ENCODE assay signal across 1 cellular context in the genomic region with DNA sequence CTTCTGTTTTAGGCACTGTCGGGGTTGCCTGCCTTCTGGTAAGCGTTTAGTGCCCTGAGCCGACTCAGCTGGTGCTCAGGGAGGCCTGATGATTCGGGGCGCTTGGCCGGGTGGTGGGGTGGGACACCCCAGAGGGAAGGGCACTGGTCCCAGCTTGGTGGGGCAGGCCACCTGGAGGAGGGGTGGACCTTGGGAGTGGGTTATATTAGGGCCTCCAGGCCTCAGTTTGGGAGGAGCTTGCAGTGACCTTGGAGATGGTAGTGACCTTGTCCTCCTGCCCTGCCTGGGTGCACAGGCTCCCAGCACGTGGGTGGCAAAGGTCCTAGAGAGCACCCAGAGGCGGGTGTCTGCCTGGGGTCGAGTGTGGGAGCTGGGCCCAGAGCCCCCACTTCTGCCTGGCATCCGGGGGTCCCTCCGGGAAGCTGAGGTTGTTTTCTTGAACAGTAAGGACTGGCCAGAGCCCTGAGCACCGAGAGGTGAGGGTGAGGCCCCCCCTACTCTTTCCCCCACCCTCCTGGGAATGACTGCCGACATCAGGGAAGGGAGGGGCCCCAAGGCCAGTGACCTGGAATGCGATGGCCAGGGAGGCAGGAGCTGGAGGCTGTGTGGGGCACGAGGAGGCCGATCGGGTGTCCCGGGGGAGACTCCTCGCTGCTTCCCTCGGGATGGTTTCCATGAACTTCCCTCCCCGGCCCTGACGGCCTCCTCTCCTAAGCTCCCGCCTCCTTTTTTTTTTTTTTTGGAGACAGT.
TF ChIP-seq lines count a peak whose summit lies in the region.

No MANE protein-coding gene starts in this region.

TF ChIP-seq in HepG2, 621 proteins besides CTCF, POLR2A, EP300 and RAD21 (continued from another document and continues in another):
- TF ChIP-seq CSRNP1 (CRISPR knock-in tag; IDR thresholded peaks at IDR 0.05) (no peak), ESRRA (CRISPR knock-in tag; IDR thresholded peaks at IDR 0.05; ENCODE audit: low read depth) (peak; percentile 97), IRF2 (CRISPR knock-in tag; IDR thresholded peaks at IDR 0.05) (0 out of 2 replicates have a peak, but pooled peaks have one; percentile 22), HOXA5 (CRISPR knock-in tag; IDR thresholded peaks at IDR 0.05) (no peak), ZFYVE20 (CRISPR knock-in tag; IDR thresholded peaks at IDR 0.05; ENCODE audit: borderline replicate concordance, low read depth) (no peak), ZNF235 (CRISPR knock-in tag; IDR thresholded peaks at IDR 0.05; ENCODE audit: borderline replicate concordance) (no peak), NR2F6 (IDR thresholded peaks at IDR 0.05) (no peak), NR2F6 (CRISPR knock-in tag; IDR thresholded peaks at IDR 0.05) (0 out of 2 replicates have a peak, but pooled peaks have one; percentile 16), HMG20A (CRISPR knock-in tag; IDR thresholded peaks at IDR 0.05; ENCODE audit: borderline replicate concordance) (no peak), NKX3-1 (CRISPR knock-in tag; IDR thresholded peaks at IDR 0.05) (no peak), BCLAF1 (IDR thresholded peaks at IDR 0.05) (no peak), ZNF766 (CRISPR knock-in tag; IDR thresholded peaks at IDR 0.05; ENCODE audit: borderline replicate concordance) (no peak), ZNF225 (CRISPR knock-in tag; IDR thresholded peaks at IDR 0.05) (0 out of 2 replicates have a peak, but pooled peaks have one; percentile 43), CC2D1A (CRISPR knock-in tag; IDR thresholded peaks at IDR 0.05) (no peak), ZNF382 (CRISPR knock-in tag; IDR thresholded peaks at IDR 0.05; ENCODE audit: borderline replicate concordance) (no peak), MYNN (CRISPR knock-in tag; IDR thresholded peaks at IDR 0.05; ENCODE audit: low read depth) (no peak), HOXA9 (CRISPR knock-in tag; IDR thresholded peaks at IDR 0.05; ENCODE audit: borderline replicate concordance) (no peak), ZNF430 (CRISPR knock-in tag; IDR thresholded peaks at IDR 0.05) (no peak), KAT7 (CRISPR knock-in tag; IDR thresholded peaks at IDR 0.05; ENCODE audit: borderline replicate concordance) (no peak), HNRNPK (IDR thresholded peaks at IDR 0.05; ENCODE audit: low read depth, low read length, poor library complexity, severe bottlenecking) (no peak), LCORL (IDR thresholded peaks at IDR 0.05) (no peak), LCORL (CRISPR knock-in tag; IDR thresholded peaks at IDR 0.05) (peak; percentile 69; the same call in 1 of the 2 replicates), HNRNPLL (IDR thresholded peaks at IDR 0.05; ENCODE audit: low read depth, low read length, poor library complexity, severe bottlenecking) (peak; percentile 16), ZNF770 (CRISPR knock-in tag; IDR thresholded peaks at IDR 0.05) (peak; percentile 94), RARA (CRISPR knock-in tag; IDR thresholded peaks at IDR 0.05) (peak; percentile 90), SNAPC4 (CRISPR knock-in tag; IDR thresholded peaks at IDR 0.05) (no peak), IKZF1 (IDR thresholded peaks at IDR 0.05) (no peak), SMARCC2 (IDR thresholded peaks at IDR 0.05) (no peak), UBTF (CRISPR knock-in tag; IDR thresholded peaks at IDR 0.05) (no peak; the same call in none of the 2 replicates), SMAD9 (CRISPR knock-in tag; IDR thresholded peaks at IDR 0.05) (no peak), ZMAT3 (CRISPR knock-in tag; conservative IDR thresholded peaks at IDR 0.05) (no peak), KDM3A (CRISPR knock-in tag; IDR thresholded peaks at IDR 0.05; ENCODE audit: low read depth) (0 out of 2 replicates have a peak, but pooled peaks have one; percentile 13), SP140L (CRISPR knock-in tag; IDR thresholded peaks at IDR 0.05; ENCODE audit: borderline replicate concordance) (no peak)
- TF ChIP-seq, protein P1, sequence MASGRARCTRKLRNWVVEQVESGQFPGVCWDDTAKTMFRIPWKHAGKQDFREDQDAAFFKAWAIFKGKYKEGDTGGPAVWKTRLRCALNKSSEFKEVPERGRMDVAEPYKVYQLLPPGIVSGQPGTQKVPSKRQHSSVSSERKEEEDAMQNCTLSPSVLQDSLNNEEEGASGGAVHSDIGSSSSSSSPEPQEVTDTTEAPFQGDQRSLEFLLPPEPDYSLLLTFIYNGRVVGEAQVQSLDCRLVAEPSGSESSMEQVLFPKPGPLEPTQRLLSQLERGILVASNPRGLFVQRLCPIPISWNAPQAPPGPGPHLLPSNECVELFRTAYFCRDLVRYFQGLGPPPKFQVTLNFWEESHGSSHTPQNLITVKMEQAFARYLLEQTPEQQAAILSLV (CRISPR knock-in tag; IDR thresholded peaks at IDR 0.05; ENCODE audit: borderline replicate concordance), result no peak
- TF ChIP-seq, protein P2, sequence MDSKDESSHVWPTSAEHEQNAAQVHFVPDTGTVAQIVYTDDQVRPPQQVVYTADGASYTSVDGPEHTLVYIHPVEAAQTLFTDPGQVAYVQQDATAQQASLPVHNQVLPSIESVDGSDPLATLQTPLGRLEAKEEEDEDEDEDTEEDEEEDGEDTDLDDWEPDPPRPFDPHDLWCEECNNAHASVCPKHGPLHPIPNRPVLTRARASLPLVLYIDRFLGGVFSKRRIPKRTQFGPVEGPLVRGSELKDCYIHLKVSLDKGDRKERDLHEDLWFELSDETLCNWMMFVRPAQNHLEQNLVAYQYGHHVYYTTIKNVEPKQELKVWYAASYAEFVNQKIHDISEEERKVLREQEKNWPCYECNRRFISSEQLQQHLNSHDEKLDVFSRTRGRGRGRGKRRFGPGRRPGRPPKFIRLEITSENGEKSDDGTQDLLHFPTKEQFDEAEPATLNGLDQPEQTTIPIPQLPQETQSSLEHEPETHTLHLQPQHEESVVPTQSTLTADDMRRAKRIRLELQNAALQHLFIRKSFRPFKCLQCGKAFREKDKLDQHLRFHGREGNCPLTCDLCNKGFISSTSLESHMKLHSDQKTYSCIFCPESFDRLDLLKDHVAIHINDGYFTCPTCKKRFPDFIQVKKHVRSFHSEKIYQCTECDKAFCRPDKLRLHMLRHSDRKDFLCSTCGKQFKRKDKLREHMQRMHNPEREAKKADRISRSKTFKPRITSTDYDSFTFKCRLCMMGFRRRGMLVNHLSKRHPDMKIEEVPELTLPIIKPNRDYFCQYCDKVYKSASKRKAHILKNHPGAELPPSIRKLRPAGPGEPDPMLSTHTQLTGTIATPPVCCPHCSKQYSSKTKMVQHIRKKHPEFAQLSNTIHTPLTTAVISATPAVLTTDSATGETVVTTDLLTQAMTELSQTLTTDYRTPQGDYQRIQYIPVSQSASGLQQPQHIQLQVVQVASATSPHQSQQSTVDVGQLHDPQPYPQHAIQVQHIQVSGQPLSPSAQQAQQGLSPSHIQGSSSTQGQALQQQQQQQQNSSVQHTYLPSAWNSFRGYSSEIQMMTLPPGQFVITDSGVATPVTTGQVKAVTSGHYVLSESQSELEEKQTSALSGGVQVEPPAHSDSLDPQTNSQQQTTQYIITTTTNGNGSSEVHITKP (CRISPR knock-in tag; IDR thresholded peaks at IDR 0.05; ENCODE audit: low read depth), result no peak
- TF ChIP-seq, protein P3, sequence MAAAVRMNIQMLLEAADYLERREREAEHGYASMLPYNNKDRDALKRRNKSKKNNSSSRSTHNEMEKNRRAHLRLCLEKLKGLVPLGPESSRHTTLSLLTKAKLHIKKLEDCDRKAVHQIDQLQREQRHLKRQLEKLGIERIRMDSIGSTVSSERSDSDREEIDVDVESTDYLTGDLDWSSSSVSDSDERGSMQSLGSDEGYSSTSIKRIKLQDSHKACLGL (CRISPR knock-in tag; IDR thresholded peaks at IDR 0.05), result no peak
- TF ChIP-seq, protein P4, sequence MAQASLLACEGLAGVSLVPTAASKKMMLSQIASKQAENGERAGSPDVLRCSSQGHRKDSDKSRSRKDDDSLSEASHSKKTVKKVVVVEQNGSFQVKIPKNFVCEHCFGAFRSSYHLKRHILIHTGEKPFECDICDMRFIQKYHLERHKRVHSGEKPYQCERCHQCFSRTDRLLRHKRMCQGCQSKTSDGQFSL (CRISPR knock-in tag; IDR thresholded peaks at IDR 0.05), result no peak
